Comparison of ENCODE assay signal across 33 cellular contexts in genomic region chr3:64653101-64653500, GRCh38. TPM values are rescaled to one million over a fixed set of nuclear protein-coding genes. Genes with fewer than 3 reads are reported as not detected.
"Had no signal": no experiment of that assay in that cellular context is flagged by ENCODE, and none has a peak within 500 bp of the region (broad histone marks: within the 10 kb centered on the region; RNA-seq: fewer than 3 reads in every experiment).

No MANE protein-coding gene starts in this region.

- H3K27me3 ChIP-seq: ascending aorta, body of pancreas, brain microvascular endothelial cell, breast epithelium had no signal

- H3K36me3 ChIP-seq: brain microvascular endothelial cell, breast epithelium had no signal

- H3K4me3 ChIP-seq: ascending aorta, body of pancreas, breast epithelium had no signal

- FAIRE-seq: TTC549 had no signal

- H3K27ac ChIP-seq: ascending aorta, body of pancreas, brain microvascular endothelial cell, breast epithelium, VCaP had no signal

- ATAC-seq: activated CD8-positive, alpha-beta T cell treated with anti-CD3 and anti-CD28 coated beads for 36 hours; activated naive CD8-positive, alpha-beta T cell treated with anti-CD3 and anti-CD28 coated beads, Interleukin-2, amount 50 U/mL, for 24 hours; activated T-cell treated with anti-CD3 and anti-CD28 coated beads, Interleukin-2, amount 50 U/mL, for 4 hours; activated T-cell treated with anti-CD3 and anti-CD28 coated beads, Interleukin-2, amount 50 U/mL, for 72 hours; activated T-helper 17 cell treated with anti-CD3 and anti-CD28 coated beads, Interleukin-2, amount 50 U/mL, for 72 hours; body of pancreas had no signal

- H3K9me3 ChIP-seq: ascending aorta, body of pancreas, breast epithelium had no signal

- DNase-seq: activated B cell treated with CpG ODN at 0.5 μM for 24 hours; activated CD4-positive, alpha-beta memory T cell treated with anti-CD3 and anti-CD28 coated beads for 36 hours; activated CD4-positive, alpha-beta T cell treated with anti-CD3 and anti-CD28 coated beads for 4 hours; activated CD4-positive, alpha-beta T cell treated with anti-CD3 and anti-CD28 coated beads, Interleukin-2, amount 10 ng/mL, durations not matched to agents 24 days and 14 days; activated CD4-positive, alpha-beta T cell treated with anti-CD3 and anti-CD28 coated beads, Interleukin-2, amount 50 U/mL, for 1 hour; activated CD4-positive, alpha-beta T cell treated with anti-CD3 and anti-CD28 coated beads, Interleukin-2, amount 50 U/mL, for 4 hours; activated CD4-positive, CD25-positive, alpha-beta regulatory T cell treated with anti-CD3 and anti-CD28 coated beads, Interleukin-2, amount 50 U/mL, for 72 hours; activated CD8-positive, alpha-beta memory T cell treated with anti-CD3 and anti-CD28 coated beads, Interleukin-2, amount 50 U/mL, for 4 hours; activated CD8-positive, alpha-beta T cell treated with anti-CD3 and anti-CD28 coated beads for 36 hours; activated effector memory CD4-positive, alpha-beta T cell treated with anti-CD3 and anti-CD28 coated beads, Interleukin-2, amount 50 U/mL, for 16 hours; activated naive CD4-positive, alpha-beta T cell treated with anti-CD3 and anti-CD28 coated beads, Interleukin-2, amount 10 ng/mL, durations not matched to agents 7 days and 5 days; activated naive CD4-positive, alpha-beta T cell treated with Interleukin-2 at 50 U/mL for 16 hours; activated naive CD8-positive, alpha-beta T cell treated with anti-CD3 and anti-CD28 coated beads, Interleukin-2, amount 10 ng/mL, durations not matched to agents 7 days and 5 days; activated naive CD8-positive, alpha-beta T cell treated with anti-CD3 and anti-CD28 coated beads, Interleukin-2, amount 50 U/mL, for 24 hours; activated T-cell treated with anti-CD3 and anti-CD28 coated beads for 4 hours; activated T-cell treated with anti-CD3 and anti-CD28 coated beads, Interleukin-2, amount 50 U/mL, for 1 hour; activated T-cell treated with anti-CD3 and anti-CD28 coated beads, Interleukin-2, amount 50 U/mL, for 4 hours; activated T-cell treated with anti-CD3 and anti-CD28 coated beads, Interleukin-2, amount 50 U/mL, for 72 hours; amygdala; anterior cingulate cortex; body of pancreas; brain microvascular endothelial cell; central memory CD4-positive, alpha-beta T cell; T-helper 1 cell; T-helper 2 cell; T-helper 9 cell had no signal

- H3K4me1 ChIP-seq: breast epithelium had no signal

RNA-seq across cellular contexts. Expression of gene ADAMTS9, which starts 34.7 kb away (rescaled TPM):
- total RNA-seq: activated B cell treated with CpG ODN at 0.5 μM for 24 hours; activated CD4-positive, alpha-beta memory T cell treated with anti-CD3 and anti-CD28 coated beads for 36 hours; activated CD4-positive, alpha-beta T cell treated with anti-CD3 and anti-CD28 coated beads, Interleukin-2, amount 10 ng/mL, durations not matched to agents 24 days and 14 days; activated CD8-positive, alpha-beta memory T cell treated with anti-CD3 and anti-CD28 coated beads for 36 hours; activated CD8-positive, alpha-beta T cell treated with anti-CD3 and anti-CD28 coated beads for 36 hours; activated naive CD8-positive, alpha-beta T cell treated with anti-CD3 and anti-CD28 coated beads, Interleukin-2, amount 10 ng/mL, durations not matched to agents 7 days and 5 days; activated T-cell treated with anti-CD3 and anti-CD28 coated beads, Interleukin-2, amount 50 U/mL, for 72 hours; activated T-helper 1 cell treated with anti-CD3 and anti-CD28 coated beads, Interleukin-12 subunit alpha, Interleukin-12 subunit beta, Interleukin-2, Interleukin-4 antibody, amounts not matched to agents 30 ng/mL and 10 ng/mL and 1 ng/mL, durations not matched to agents 14 hours and 24 hours and 36 hours; activated T-helper 17 cell treated with anti-CD3 and anti-CD28 coated beads, Interleukin-2, amount 50 U/mL, for 72 hours had no signal
